In the genomic region with DNA sequence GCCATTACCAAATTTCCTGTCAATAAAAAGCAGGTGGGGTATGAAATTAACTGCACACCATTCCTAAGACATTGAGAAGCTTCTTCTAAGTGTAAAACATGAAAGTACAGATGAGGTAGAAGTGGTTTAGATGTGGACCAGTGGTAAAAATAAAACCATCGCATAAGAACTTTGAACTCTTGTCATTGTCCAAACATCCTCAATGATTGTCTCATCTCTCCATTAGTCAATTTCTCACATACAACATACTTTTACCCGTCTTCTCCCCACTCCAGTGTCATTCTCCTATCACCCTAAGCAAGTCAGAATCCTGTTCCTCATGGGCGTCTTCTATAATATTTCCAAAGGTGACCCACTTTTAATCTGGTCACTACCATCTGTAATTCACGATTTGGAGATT, we compare ENCODE assay signal across 29 cellular contexts.
"Had no signal": no experiment of that assay in that cellular context is flagged by ENCODE, and none has a peak within 500 bp of the region (broad histone marks: within the 10 kb centered on the region; RNA-seq: fewer than 3 reads in every experiment).

No MANE protein-coding gene starts in this region.

- H3K36me3 Mint-ChIP-seq: naive thymus-derived CD8-positive, alpha-beta T cell; stimulated activated memory B cell treated with anti-CD40 and anti-IgM and Interleukin-4, amounts not matched to agents 10 μg/mL and 1 μg/mL and 100 μg/mL, for 72 hours; WTC11 had no signal

- H3K9me3 Mint-ChIP-seq: activated naive CD4-positive, alpha-beta T cell treated with anti-CD3 and anti-CD28 coated beads, Interleukin-2, amount 50 U/mL, for 72 hours; central memory CD8-positive, alpha-beta T cell; naive thymus-derived CD8-positive, alpha-beta T cell; neural crest cell; stimulated activated memory B cell treated with anti-CD40 and anti-IgM and Interleukin-4, amounts not matched to agents 10 μg/mL and 1 μg/mL and 100 μg/mL, for 72 hours; WTC11 had no signal

- H3K4me1 ChIP-seq: parathyroid adenoma had no signal

- DNase-seq: activated CD4-positive, alpha-beta T cell treated with anti-CD3 and anti-CD28 coated beads for 1 hour; activated CD8-positive, alpha-beta memory T cell treated with anti-CD3 and anti-CD28 coated beads, Interleukin-2, amount 10 ng/mL, durations not matched to agents 7 days and 5 days; activated CD8-positive, alpha-beta T cell treated with anti-CD3 and anti-CD28 coated beads, Interleukin-2, amount 10 ng/mL, durations not matched to agents 7 days and 5 days; activated naive CD4-positive, alpha-beta T cell; activated T-cell treated with anti-CD3 and anti-CD28 coated beads, Interleukin-2, amount 50 U/mL, for 48 hours; dermis blood vessel endothelial cell; effector CD4-positive, alpha-beta T cell; esophagus squamous epithelium; foreskin melanocyte; heart right ventricle; left lung; midbrain; naive thymus-derived CD8-positive, alpha-beta T cell; nucleus accumbens; psoas muscle; stimulated activated CD4-positive, alpha-beta T cell treated with anti-CD3 and anti-CD28 coated beads, Interleukin-1b, Interleukin-23, amount 100 ng/mL, for 48 hours; stimulated activated CD4-positive, alpha-beta T cell treated with anti-CD3 and anti-CD28 coated beads, Interleukin-4, amount 100 ng/mL, for 4 hours; stimulated activated CD8-positive, alpha-beta memory T cell treated with anti-CD3 and anti-CD28 coated beads, Interleukin-4, amount 100 ng/mL, for 48 hours; stomach; T-helper 2 cell; transverse colon had no signal

- H3K4me3 Mint-ChIP-seq: activated CD8-positive, alpha-beta memory T cell treated with anti-CD3 and anti-CD28 coated beads, Interleukin-2, amount 10 ng/mL, durations not matched to agents 7 days and 5 days; activated CD8-positive, alpha-beta T cell treated with anti-CD3 and anti-CD28 coated beads, Interleukin-2, amount 10 ng/mL, durations not matched to agents 7 days and 5 days; central memory CD8-positive, alpha-beta T cell; naive thymus-derived CD8-positive, alpha-beta T cell; neural crest cell; stimulated activated memory B cell treated with anti-CD40 and anti-IgM and Interleukin-4, amounts not matched to agents 10 μg/mL and 1 μg/mL and 100 μg/mL, for 72 hours; WTC11 had no signal

- H3K27ac ChIP-seq: epithelial cell of prostate, parathyroid adenoma, psoas muscle had no signal

- H3K4me1 Mint-ChIP-seq: WTC11 had no signal

- ATAC-seq: activated CD8-positive, alpha-beta memory T cell treated with anti-CD3 and anti-CD28 coated beads, Interleukin-2, amount 10 ng/mL, durations not matched to agents 7 days and 5 days; activated CD8-positive, alpha-beta T cell treated with anti-CD3 and anti-CD28 coated beads, Interleukin-2, amount 10 ng/mL, durations not matched to agents 7 days and 5 days; activated naive CD4-positive, alpha-beta T cell treated with anti-CD3 and anti-CD28 coated beads, Interleukin-2, amount 50 U/mL, for 72 hours; naive thymus-derived CD8-positive, alpha-beta T cell; stimulated activated memory B cell treated with anti-CD40 and anti-IgM and Interleukin-4, amounts not matched to agents 10 μg/mL and 1 μg/mL and 100 μg/mL, for 72 hours; WTC11 had no signal

- H3K36me3 ChIP-seq: esophagus squamous epithelium, heart right ventricle, stomach, transverse colon had no signal

- H3K4me3 ChIP-seq: esophagus squamous epithelium, heart right ventricle, left lung, psoas muscle, smooth muscle cell, stomach, transverse colon had no signal

- H3K27me3 ChIP-seq: esophagus squamous epithelium, heart right ventricle, left lung, stomach, transverse colon had no signal

- H3K9me3 ChIP-seq: esophagus squamous epithelium, heart right ventricle, left lung, psoas muscle, stomach, transverse colon had no signal

- H3K27me3 Mint-ChIP-seq: activated CD8-positive, alpha-beta memory T cell treated with anti-CD3 and anti-CD28 coated beads, Interleukin-2, amount 10 ng/mL, durations not matched to agents 7 days and 5 days; central memory CD8-positive, alpha-beta T cell; naive thymus-derived CD8-positive, alpha-beta T cell; stimulated activated memory B cell treated with anti-CD40 and anti-IgM and Interleukin-4, amounts not matched to agents 10 μg/mL and 1 μg/mL and 100 μg/mL, for 72 hours had no signal

- H3K27ac Mint-ChIP-seq: activated CD8-positive, alpha-beta memory T cell treated with anti-CD3 and anti-CD28 coated beads, Interleukin-2, amount 10 ng/mL, durations not matched to agents 7 days and 5 days; activated CD8-positive, alpha-beta T cell treated with anti-CD3 and anti-CD28 coated beads, Interleukin-2, amount 10 ng/mL, durations not matched to agents 7 days and 5 days; naive thymus-derived CD8-positive, alpha-beta T cell; stimulated activated memory B cell treated with anti-CD40 and anti-IgM and Interleukin-4, amounts not matched to agents 10 μg/mL and 1 μg/mL and 100 μg/mL, for 72 hours; WTC11 had no signal
